In the genomic region with DNA sequence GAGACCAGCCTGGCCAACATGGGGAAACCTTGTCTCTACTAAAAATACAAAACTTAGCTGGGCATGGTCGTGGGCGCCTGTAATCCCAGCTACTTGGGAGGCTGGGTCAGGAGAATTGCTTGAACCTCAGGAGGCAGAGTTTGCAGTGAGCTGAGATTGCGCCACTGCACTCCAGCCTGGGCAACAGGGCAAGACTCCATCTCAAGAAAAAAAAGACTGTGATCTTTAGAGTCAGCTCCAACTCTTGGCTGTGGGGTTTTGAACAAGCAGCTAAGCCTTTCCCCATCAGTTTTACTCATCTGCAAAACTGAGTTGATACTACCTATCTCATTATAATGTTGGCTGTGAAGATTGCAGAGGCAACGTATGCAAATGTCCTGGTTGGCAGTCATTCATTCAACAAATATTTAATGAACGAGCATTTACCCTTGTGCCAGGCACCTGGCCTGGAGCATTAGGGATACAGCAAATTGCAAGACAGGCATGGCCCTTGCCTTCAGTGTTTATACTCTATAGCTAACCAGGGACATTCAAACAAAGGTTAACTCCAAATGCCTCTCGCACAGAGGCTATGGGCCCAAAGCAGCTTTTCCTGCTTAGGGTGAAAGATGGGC, we compare ENCODE assay signal across 1 cellular context.
TF ChIP-seq lines count a peak whose summit lies in the region.

No MANE protein-coding gene starts in this region.

TF ChIP-seq in GM23338, 12 proteins besides CTCF, POLR2A, EP300 and RAD21 (continued from another document):
- TF ChIP-seq, protein P1, sequence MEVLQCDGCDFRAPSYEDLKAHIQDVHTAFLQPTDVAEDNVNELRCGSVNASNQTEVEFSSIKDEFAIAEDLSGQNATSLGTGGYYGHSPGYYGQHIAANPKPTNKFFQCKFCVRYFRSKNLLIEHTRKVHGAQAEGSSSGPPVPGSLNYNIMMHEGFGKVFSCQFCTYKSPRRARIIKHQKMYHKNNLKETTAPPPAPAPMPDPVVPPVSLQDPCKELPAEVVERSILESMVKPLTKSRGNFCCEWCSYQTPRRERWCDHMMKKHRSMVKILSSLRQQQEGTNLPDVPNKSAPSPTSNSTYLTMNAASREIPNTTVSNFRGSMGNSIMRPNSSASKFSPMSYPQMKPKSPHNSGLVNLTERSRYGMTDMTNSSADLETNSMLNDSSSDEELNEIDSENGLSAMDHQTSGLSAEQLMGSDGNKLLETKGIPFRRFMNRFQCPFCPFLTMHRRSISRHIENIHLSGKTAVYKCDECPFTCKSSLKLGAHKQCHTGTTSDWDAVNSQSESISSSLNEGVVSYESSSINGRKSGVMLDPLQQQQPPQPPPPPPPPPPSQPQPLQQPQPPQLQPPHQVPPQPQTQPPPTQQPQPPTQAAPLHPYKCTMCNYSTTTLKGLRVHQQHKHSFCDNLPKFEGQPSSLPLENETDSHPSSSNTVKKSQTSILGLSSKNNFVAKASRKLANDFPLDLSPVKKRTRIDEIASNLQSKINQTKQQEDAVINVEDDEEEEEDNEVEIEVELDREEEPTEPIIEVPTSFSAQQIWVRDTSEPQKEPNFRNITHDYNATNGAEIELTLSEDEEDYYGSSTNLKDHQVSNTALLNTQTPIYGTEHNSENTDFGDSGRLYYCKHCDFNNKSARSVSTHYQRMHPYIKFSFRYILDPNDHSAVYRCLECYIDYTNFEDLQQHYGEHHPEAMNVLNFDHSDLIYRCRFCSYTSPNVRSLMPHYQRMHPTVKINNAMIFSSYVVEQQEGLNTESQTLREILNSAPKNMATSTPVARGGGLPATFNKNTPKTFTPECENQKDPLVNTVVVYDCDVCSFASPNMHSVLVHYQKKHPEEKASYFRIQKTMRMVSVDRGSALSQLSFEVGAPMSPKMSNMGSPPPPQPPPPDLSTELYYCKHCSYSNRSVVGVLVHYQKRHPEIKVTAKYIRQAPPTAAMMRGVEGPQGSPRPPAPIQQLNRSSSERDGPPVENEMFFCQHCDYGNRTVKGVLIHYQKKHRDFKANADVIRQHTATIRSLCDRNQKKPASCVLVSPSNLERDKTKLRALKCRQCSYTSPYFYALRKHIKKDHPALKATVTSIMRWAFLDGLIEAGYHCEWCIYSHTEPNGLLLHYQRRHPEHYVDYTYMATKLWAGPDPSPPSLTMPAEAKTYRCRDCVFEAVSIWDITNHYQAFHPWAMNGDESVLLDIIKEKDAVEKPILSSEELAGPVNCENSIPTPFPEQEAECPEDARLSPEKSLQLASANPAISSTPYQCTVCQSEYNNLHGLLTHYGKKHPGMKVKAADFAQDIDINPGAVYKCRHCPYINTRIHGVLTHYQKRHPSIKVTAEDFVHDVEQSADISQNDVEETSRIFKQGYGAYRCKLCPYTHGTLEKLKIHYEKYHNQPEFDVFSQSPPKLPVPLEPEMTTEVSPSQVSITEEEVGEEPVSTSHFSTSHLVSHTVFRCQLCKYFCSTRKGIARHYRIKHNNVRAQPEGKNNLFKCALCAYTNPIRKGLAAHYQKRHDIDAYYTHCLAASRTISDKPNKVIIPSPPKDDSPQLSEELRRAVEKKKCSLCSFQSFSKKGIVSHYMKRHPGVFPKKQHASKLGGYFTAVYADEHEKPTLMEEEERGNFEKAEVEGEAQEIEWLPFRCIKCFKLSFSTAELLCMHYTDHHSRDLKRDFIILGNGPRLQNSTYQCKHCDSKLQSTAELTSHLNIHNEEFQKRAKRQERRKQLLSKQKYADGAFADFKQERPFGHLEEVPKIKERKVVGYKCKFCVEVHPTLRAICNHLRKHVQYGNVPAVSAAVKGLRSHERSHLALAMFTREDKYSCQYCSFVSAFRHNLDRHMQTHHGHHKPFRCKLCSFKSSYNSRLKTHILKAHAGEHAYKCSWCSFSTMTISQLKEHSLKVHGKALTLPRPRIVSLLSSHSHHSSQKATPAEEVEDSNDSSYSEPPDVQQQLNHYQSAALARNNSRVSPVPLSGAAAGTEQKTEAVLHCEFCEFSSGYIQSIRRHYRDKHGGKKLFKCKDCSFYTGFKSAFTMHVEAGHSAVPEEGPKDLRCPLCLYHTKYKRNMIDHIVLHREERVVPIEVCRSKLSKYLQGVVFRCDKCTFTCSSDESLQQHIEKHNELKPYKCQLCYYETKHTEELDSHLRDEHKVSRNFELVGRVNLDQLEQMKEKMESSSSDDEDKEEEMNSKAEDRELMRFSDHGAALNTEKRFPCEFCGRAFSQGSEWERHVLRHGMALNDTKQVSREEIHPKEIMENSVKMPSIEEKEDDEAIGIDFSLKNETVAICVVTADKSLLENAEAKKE (CRISPR knock-in tag; IDR thresholded peaks at IDR 0.05) = no peak
- no peak for TF ChIP-seq ZNF114 (CRISPR knock-in tag; IDR thresholded peaks at IDR 0.05)
